In genomic region chr1:65459397-65459768, GRCh38 we compare ENCODE assay signal across 8 cellular contexts. TPM values are rescaled to one million over a fixed set of nuclear protein-coding genes. Genes with fewer than 3 reads are reported as not detected.
DNase-seq lines count a peak whose midpoint lies in the region; ATAC-seq, FAIRE-seq and TF ChIP-seq lines count a peak whose summit lies in the region.

No MANE protein-coding gene starts in this region.

- no peaks in the 10 kb centered on the region for H3K4me1 ChIP-seq in upper lobe of left lung
- no peaks in the 10 kb centered on the region for H3K4me1 ChIP-seq in uterus

- H3K36me3 ChIP-seq in upper lobe of left lung (no peaks in the 10 kb centered on the region), uterus (no peaks in the 10 kb centered on the region)

- DNase-seq in COLO829 (ENCODE audit: low spot score), result peak; percentile 15
- peak; percentile 16 for DNase-seq in RCC 7860 (ENCODE audit: low spot score)
- peak; percentile 44 for DNase-seq in fibroblast of the aortic adventitia (ENCODE audit: low read depth)
- DNase-seq in upper lobe of left lung, result no peak
- no peak for DNase-seq in uterus

- FAIRE-seq in RCC 7860 (lab: Jason Lieb, UNC), result no peak

- intact Hi-C loops in uterus (cut with DNase I; ENCODE audit: low total_unique reads), result no loop called here

- TF ChIP-seq EP300 in upper lobe of left lung (IDR thresholded peaks at IDR 0.05), result no peak

- ATAC-seq in GM18861 (IDR thresholded peaks at IDR 0.05; ENCODE audit: unreplicated experiment), result peak; percentile 73
- peak; percentile 72 for ATAC-seq in HG03280 (IDR thresholded peaks at IDR 0.05; ENCODE audit: unreplicated experiment)
- peak in 1 of 2 donors; percentile 31 for ATAC-seq in upper lobe of left lung (ENCODE audit: low FRiP score in 2 of 2)
- ATAC-seq in HG02763 (IDR thresholded peaks at IDR 0.05; ENCODE audit: unreplicated experiment), result no peak

- H3K27me3 ChIP-seq in upper lobe of left lung, result no peaks in the 10 kb centered on the region
- no peaks in the 10 kb centered on the region for H3K27me3 ChIP-seq in uterus

- TF ChIP-seq POLR2A in upper lobe of left lung (IDR thresholded peaks at IDR 0.05), result no peak
- no peak for TF ChIP-seq POLR2A in uterus (IDR thresholded peaks at IDR 0.05)

- TF ChIP-seq CTCF in fibroblast of the aortic adventitia (IDR thresholded peaks at IDR 0.05; ENCODE audit: insufficient read depth, low read length) (peak; percentile 58), upper lobe of left lung (IDR thresholded peaks at IDR 0.05) (peak; percentile 13 to 43 (median 30)), uterus (IDR thresholded peaks at IDR 0.05) (peak in 1 of 4 experiments; percentile 16)

- H3K27ac ChIP-seq in upper lobe of left lung (no peak overlapping the region), uterus (no peak overlapping the region)

- no peaks in the 10 kb centered on the region for H3K9me3 ChIP-seq in upper lobe of left lung
- H3K9me3 ChIP-seq in uterus, result no peaks in the 10 kb centered on the region

- H3K4me3 ChIP-seq in fibroblast of the aortic adventitia (ENCODE audit: low read depth, low read length) (no peak overlapping the region), upper lobe of left lung (no peak overlapping the region), uterus (no peak overlapping the region)

- WGBS in upper lobe of left lung, 2 donors, result 66 to 81% methylated on average over 1 of the region's 1 CpG

RNA-seq across cellular contexts. Expression of gene LEPR, which starts 38.9 kb away (rescaled TPM):
- total RNA-seq in fibroblast of the aortic adventitia (ENCODE audit: low replicate concordance) (6.3 and 6.9 TPM in 2 replicates), upper lobe of left lung (10 to 100 TPM; 12.8 to 37.3 (median 22.9) TPM), uterus (10 to 100 TPM; 55.0 to 87.0 (median 57.9) TPM)

RNA-seq across cellular contexts. Expression of gene LEPROT, which starts 38.9 kb away (rescaled TPM):
- total RNA-seq in fibroblast of the aortic adventitia (ENCODE audit: low replicate concordance) (32.6 and 65.4 TPM in 2 replicates), upper lobe of left lung (100 to 1,000 TPM in 1 of 6 donors, 10 to 100 TPM in 5; 28.0 to 120 (median 72.9) TPM), uterus (10 to 100 TPM; 18.4 to 91.9 (median 68.6) TPM)

Comparison
In these comparisons a context has a peak if more than half of its experiments do, and no peak if none do; other contexts are left out.
1. DNase-seq: peak in COLO829 (single experiment), RCC 7860 (single experiment) and fibroblast of the aortic adventitia (single experiment); none in upper lobe of left lung (0 of 2) and uterus (0 of 2).